In the genomic region with DNA sequence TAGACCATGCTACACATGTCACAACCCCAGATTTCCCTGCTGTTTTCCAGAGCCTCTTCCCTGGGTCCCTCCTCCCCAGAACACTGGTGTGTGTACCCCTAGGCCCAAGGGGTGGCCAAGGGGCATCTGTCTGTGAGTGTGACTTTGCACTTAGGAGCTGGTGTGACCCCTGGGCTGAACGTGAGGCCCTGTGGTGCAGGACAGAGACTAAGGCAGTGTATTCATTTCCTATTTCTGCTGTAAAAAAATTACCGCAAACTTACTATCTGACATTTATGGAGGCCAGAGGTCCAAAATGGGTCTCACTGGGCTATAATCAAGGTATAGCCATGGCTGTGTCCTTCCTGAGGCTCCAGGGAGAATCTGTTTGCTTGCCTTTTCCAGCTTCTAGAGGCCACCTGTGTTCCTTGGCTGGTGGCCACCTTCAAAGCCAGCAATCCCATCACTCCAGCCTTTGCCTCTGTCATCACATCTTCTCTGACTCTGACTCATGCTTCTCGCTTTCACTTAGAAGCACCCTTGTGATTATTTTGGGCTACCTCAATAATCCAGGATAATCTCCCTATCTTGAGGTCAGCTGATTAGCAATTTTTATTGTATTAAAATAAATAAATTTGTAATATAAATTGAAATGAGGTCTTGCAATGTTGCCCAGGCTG, we compare ENCODE assay signal across 14 cellular contexts. TPM values are rescaled to one million over a fixed set of nuclear protein-coding genes. Genes with fewer than 3 reads are reported as not detected.
DNase-seq lines count a peak whose midpoint lies in the region; ATAC-seq and TF ChIP-seq lines count a peak whose summit lies in the region.
"Had no signal": no experiment of that assay in that cellular context is flagged by ENCODE, and none has a peak within 500 bp of the region (broad histone marks: within the 10 kb centered on the region; RNA-seq: fewer than 3 reads in every experiment).

No MANE protein-coding gene starts in this region.

- peaks cover 9% of the 10 kb centered on the region for H3K79me1 ChIP-seq in neuronal stem cell (ENCODE audit: low read depth, low read length)

- H3K9ac ChIP-seq in neuronal stem cell (ENCODE audit: low read depth, low read length, poor library complexity) = no peak overlapping the region

- H3K27ac ChIP-seq in neuronal stem cell (replicated peaks; ENCODE audit: low read length) (no peak overlapping the region), aorta (ENCODE audit: low read depth in 1 of 2, low read length in 2 of 2) (no peak overlapping the region)
- H3K27ac ChIP-seq: adrenal gland, ovary had no signal

- H2BK12ac ChIP-seq in neuronal stem cell (ENCODE audit: low read length) = no peak overlapping the region

- H3K27me3 ChIP-seq in neuronal stem cell (ENCODE audit: control insufficient read depth in 3 of 3, insufficient read depth in 3 of 3, low read depth in 1 of 3, low read length in 3 of 3) = no peaks in the 10 kb centered on the region
- no peaks in the 10 kb centered on the region for H3K27me3 ChIP-seq in aorta (ENCODE audit: control insufficient read depth in 1 of 2, insufficient read depth in 2 of 2, low read length in 1 of 2)
- H3K27me3 ChIP-seq: adrenal gland, ovary, Peyer's patch had no signal

- no peak overlapping the region for H3K4ac ChIP-seq in neuronal stem cell (ENCODE audit: low read length)

- H2AK5ac ChIP-seq in neuronal stem cell (ENCODE audit: low read depth, low read length) = no peak overlapping the region

- no peak overlapping the region for H2BK5ac ChIP-seq in neuronal stem cell (ENCODE audit: low read length)

- no peak overlapping the region for H3K23ac ChIP-seq in neuronal stem cell (ENCODE audit: low read depth, low read length, poor library complexity)

- TF ChIP-seq CTCF in astrocyte of the spinal cord (IDR thresholded peaks at IDR 0.05; ENCODE audit: low read depth, low read length) = no peak

- no peak overlapping the region for H3K18ac ChIP-seq in neuronal stem cell (ENCODE audit: low read length)

- no peak overlapping the region for H2AFZ ChIP-seq in neuronal stem cell (ENCODE audit: low read length)

- in situ Hi-C loops in astrocyte of the spinal cord (cut with HindIII; ENCODE audit: low sequenced_read_pairs) = no loop called here

- H3K4me1 ChIP-seq in neuronal stem cell (ENCODE audit: control insufficient read depth in 2 of 2, insufficient read depth in 1 of 2, low read depth in 1 of 2, low read length in 2 of 2) (peaks cover 0 to 1% of the 10 kb centered on the region in 2 donors), aorta (ENCODE audit: control insufficient read depth in 1 of 2, insufficient read depth in 2 of 2, low read length in 2 of 2) (no peaks in the 10 kb centered on the region)
- H3K4me1 ChIP-seq: adrenal gland had no signal

- no peak overlapping the region for H3K14ac ChIP-seq in neuronal stem cell (ENCODE audit: low read length)

- no CpG with 5 or more reads among the region's 3 CpGs for WGBS in neuronal stem cell (ENCODE audit: extremely low coverage in 2 of 2, insufficient read length in 2 of 2, insufficient replicate concordance in 1 of 2), 2 donors
- WGBS in aorta, 2 donors = 66 to 78% methylated on average over 3 of the region's 3 CpGs

- peak overlapping the region; percentile 86 for H4K8ac ChIP-seq in neuronal stem cell (ENCODE audit: low read depth, low read length)

- ATAC-seq in aorta (ENCODE audit: low FRiP score) (no peak), HG02885 (IDR thresholded peaks at IDR 0.05; ENCODE audit: poor library complexity, unreplicated experiment) (no peak)

- H2BK120ac ChIP-seq in neuronal stem cell (ENCODE audit: low read depth, low read length) = no peak overlapping the region

- peak overlapping the region; percentile 8; the same call in 1 of the 2 replicates for H3K4me3 ChIP-seq in GM08714 (ENCODE audit: low read length)
- no peak overlapping the region for H3K4me3 ChIP-seq in astrocyte of the spinal cord (ENCODE audit: low read depth, low read length)
- H3K4me3 ChIP-seq in neuronal stem cell (ENCODE audit: low read length in 2 of 2) = no peak overlapping the region
- no peak overlapping the region for H3K4me3 ChIP-seq in aorta (ENCODE audit: low read length in 2 of 2)
- H3K4me3 ChIP-seq: adrenal gland, lung, ovary, Peyer's patch had no signal

- H3K36me3 ChIP-seq in neuronal stem cell (replicated peaks in 1 of 2; ENCODE audit: control insufficient read depth in 2 of 2, insufficient read depth in 2 of 2, low read length in 2 of 2) (no peaks in the 10 kb centered on the region), aorta (ENCODE audit: control insufficient read depth in 1 of 2, insufficient read depth in 2 of 2, low read length in 1 of 2) (no peaks in the 10 kb centered on the region)
- H3K36me3 ChIP-seq: adrenal gland, ovary, Peyer's patch had no signal

- H3K9me3 ChIP-seq in neuronal stem cell (replicated peaks in 1 of 2; ENCODE audit: control insufficient read depth in 2 of 2, insufficient read depth in 1 of 2, low read depth in 1 of 2, low read length in 2 of 2) = no peaks in the 10 kb centered on the region
- no peaks in the 10 kb centered on the region for H3K9me3 ChIP-seq in aorta (ENCODE audit: control insufficient read depth, low read length)
- H3K9me3 ChIP-seq: adrenal gland, ovary, Peyer's patch had no signal

- DNase-seq in NCI-H2029 treated with DMSO at 0.1 percent for 48 hours (lab: John Stamatoyannopoulos, UW) (peak; percentile 27), astrocyte of the spinal cord (ENCODE audit: low read depth, low spot score) (peak; percentile 43), neuronal stem cell (ENCODE audit: low spot score) (no peak), GDM1 (lab: John Stamatoyannopoulos, UW) (no peak), aorta (no peak)
- no peak for DNase-seq in stimulated activated CD4-positive, alpha-beta T cell treated with anti-CD3 and anti-CD28 coated beads, Interleukin-4, amount 100 ng/mL, for 1 hour
- DNase-seq: CD4-positive, CD25-positive, alpha-beta regulatory T cell; hippocampal formation; ovary had no signal

- no peak overlapping the region for H3K4me2 ChIP-seq in neuronal stem cell (ENCODE audit: insufficient read depth, low read length, poor library complexity, severe bottlenecking)

- intact Hi-C loops in aorta (cut with DNase I) = no loop called here

- no peak overlapping the region for H2BK15ac ChIP-seq in neuronal stem cell (ENCODE audit: low read length)

- H4K91ac ChIP-seq in neuronal stem cell (ENCODE audit: low read depth, low read length, poor library complexity) = no peak overlapping the region

RNA-seq across cellular contexts. Expression of gene ELOA, which starts 24.0 kb away (rescaled TPM):
- 16.5 TPM for polyA plus RNA-seq in neuronal stem cell (2013, experiment 1 of 2)
- polyA plus RNA-seq in neuronal stem cell (2013, experiment 2 of 2) = 17.6 TPM
- 10 to 100 TPM; 30.3 to 31.0 TPM for total RNA-seq in aorta
- polyA plus RNA-seq in aorta = 10 to 100 TPM; 11.8 to 14.0 TPM

RNA-seq across cellular contexts. Expression of gene RPL11, which starts 27.7 kb away (rescaled TPM):
- 2,607 TPM for polyA plus RNA-seq in neuronal stem cell (2013, experiment 1 of 2)
- polyA plus RNA-seq in neuronal stem cell (2013, experiment 2 of 2) = 2,636 TPM
- total RNA-seq in aorta = 100 to 1,000 TPM; 707 to 819 TPM
- 1,000 to 10,000 TPM; 2,209 to 3,782 TPM for polyA plus RNA-seq in aorta

RNA-seq across cellular contexts. Expression of gene PITHD1, which starts 58.9 kb away (rescaled TPM):
- polyA plus RNA-seq in neuronal stem cell (2013, experiment 1 of 2) = 27.2 TPM
- polyA plus RNA-seq in neuronal stem cell (2013, experiment 2 of 2) = 27.3 TPM
- 10 to 100 TPM; 34.9 to 39.8 TPM for total RNA-seq in aorta
- polyA plus RNA-seq in aorta = 10 to 100 TPM; 33.9 to 40.3 TPM

Comparison
In these comparisons a context has a peak if more than half of its experiments do, and no peak if none do; other contexts are left out.
1. DNase-seq: peak in NCI-H2029 treated with DMSO at 0.1 percent for 48 hours (single experiment) and astrocyte of the spinal cord (single experiment); none in neuronal stem cell (single experiment), stimulated activated CD4-positive, alpha-beta T cell treated with anti-CD3 and anti-CD28 coated beads, Interleukin-4, amount 100 ng/mL, for 1 hour (single experiment), GDM1 (single experiment) and aorta (0 of 2).